2 cellular contexts compared by ENCODE assay signal in the genomic region with DNA sequence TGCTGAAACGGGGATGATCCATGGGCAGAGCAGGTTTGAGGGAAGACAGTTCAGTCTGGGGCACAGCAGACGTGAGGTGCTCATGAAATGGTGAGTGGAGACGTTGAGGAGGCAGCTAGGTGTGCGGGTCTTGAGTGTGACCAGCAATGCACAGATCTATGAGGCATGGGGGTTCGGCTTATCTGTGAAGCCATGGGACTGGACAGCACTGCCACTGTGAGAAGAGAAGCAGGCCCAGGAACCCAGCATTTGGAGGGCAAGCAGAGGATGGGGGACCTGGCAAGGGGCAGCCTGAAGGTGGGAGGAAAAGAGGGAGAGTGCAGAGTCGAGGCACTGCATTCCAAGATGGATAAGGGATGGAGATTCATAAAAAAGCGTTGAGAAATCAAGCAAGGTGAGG.
TF ChIP-seq lines count a peak whose summit lies in the region.

No MANE protein-coding gene starts in this region.

TF ChIP-seq in IMR-90, 13 proteins besides CTCF, POLR2A, EP300 and RAD21:
- TF ChIP-seq CHD1 (IDR thresholded peaks at IDR 0.05; ENCODE audit: low read depth, low read length): no peak

TF ChIP-seq in H1, 55 proteins besides CTCF, POLR2A, EP300 and RAD21:
- TF ChIP-seq TBP (IDR thresholded peaks at IDR 0.05; ENCODE audit: low read depth, low read length) (no peak), CBX5 (IDR thresholded peaks at IDR 0.05; ENCODE audit: low read depth, low read length) (no peak), POLR2AphosphoS5 (IDR thresholded peaks at IDR 0.05; ENCODE audit: low read depth, low read length) (no peak), CHD2 (IDR thresholded peaks at IDR 0.05; ENCODE audit: low read length) (no peak)
TF ChIP-seq in H1: peak in this region for 0.
